Comparison of ENCODE assay signal across 8 cellular contexts in the genomic region with DNA sequence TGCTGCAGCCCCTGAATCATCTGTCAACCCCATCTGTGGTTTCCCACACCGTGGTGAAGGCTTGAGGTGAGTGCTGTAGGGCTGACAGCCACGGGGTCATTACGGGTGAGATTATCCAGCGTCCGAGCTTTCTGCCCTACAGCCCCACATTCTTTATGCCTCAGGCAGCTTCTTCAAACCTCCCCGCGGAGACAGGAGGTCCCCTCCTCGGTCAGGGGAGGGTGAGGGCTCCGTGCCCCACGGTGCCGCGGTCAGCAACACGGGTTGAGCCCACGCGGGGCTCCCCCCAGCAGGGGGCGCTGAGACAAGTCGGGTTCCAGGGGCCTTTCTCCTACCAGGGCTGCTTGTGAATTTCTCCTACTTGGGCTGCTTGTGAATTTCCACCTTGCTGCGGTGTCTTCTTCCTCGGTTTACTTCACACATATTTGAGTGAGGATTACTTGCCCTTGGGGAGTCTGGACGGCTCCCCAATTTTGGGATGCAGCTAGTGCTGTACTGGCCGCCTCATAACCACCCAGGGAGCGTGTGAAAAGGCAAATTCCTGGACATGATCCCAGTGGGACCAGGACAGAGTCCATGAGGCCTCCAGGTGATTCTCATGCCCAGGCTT. TPM values are rescaled to one million over a fixed set of nuclear protein-coding genes. Genes with fewer than 3 reads are reported as not detected.
DNase-seq lines count a peak whose midpoint lies in the region; ATAC-seq, FAIRE-seq and TF ChIP-seq lines count a peak whose summit lies in the region.

No MANE protein-coding gene starts in this region.

- peak; percentile 91 for TF ChIP-seq CTCF in A549 (IDR thresholded peaks at IDR 0.05)
- TF ChIP-seq CTCF in H9 (conservative IDR thresholded peaks at IDR 0.05): peak; percentile 83
- TF ChIP-seq CTCF in mesothelial cell of epicardium (IDR thresholded peaks at IDR 0.05; ENCODE audit: unreplicated experiment): peak; percentile 71

- H2BK5ac ChIP-seq in H9 (ENCODE audit: insufficient read length, low read length): no peak overlapping the region

- H2AK5ac ChIP-seq in H9 (ENCODE audit: insufficient read length, low read length): no peak overlapping the region

- H3T11ph ChIP-seq in H9 (ENCODE audit: low read length): no peak overlapping the region

- ATAC-seq in A549: peak; percentile 80 to 87
- no peak for ATAC-seq in GM18907 (IDR thresholded peaks at IDR 0.05; ENCODE audit: unreplicated experiment)

- CTCF ChIA-PET in A549 (lab: Yijun Ruan, JAX): interaction anchor here (0.6 to 16.5 kb wide), 28 partner anchors 10 to 266 kb away, joined by 3 to 162 read pairs (median 4); partner anchors contain the start of genes ANKRD40CL and WFIKKN2

- H4K5ac ChIP-seq in H9 (ENCODE audit: insufficient read length, low read depth, low read length): no peak overlapping the region

- peaks cover 5% of the 10 kb centered on the region; the same call in 1 of the 2 replicates for H3K27me3 Mint-ChIP-seq in H9 (ENCODE audit: low read depth)
- H3K27me3 Mint-ChIP-seq in mesothelial cell of epicardium (ENCODE audit: low read depth): no peaks in the 10 kb centered on the region

- H3K14ac ChIP-seq in H9 (ENCODE audit: insufficient read depth, low read length): no peak overlapping the region; the same call in 1 of the 2 replicates

- no peaks in the 10 kb centered on the region for H3K79me2 ChIP-seq in H9 (ENCODE audit: insufficient read depth, low read length)

- H2BK15ac ChIP-seq in H9 (ENCODE audit: low read depth, low read length): no peak overlapping the region

- 22% methylated on average over 22 of the region's 22 CpGs for WGBS in A549 (ENCODE audit: missing lambda C conversion rate)
- WGBS in H9 (ENCODE audit: extremely low coverage, insufficient read length, low lambda C conversion rate): no CpG with 5 or more reads among the region's 22 CpGs

- no peak for TF ChIP-seq EP300 in A549 (IDR thresholded peaks at IDR 0.05)

- peak; percentile 49 to 52 for TF ChIP-seq RAD21 in A549 (conservative IDR thresholded peaks at IDR 0.05 in 1 of 2, IDR thresholded peaks at IDR 0.05 in 1 of 2)

- H3K4me3 Mint-ChIP-seq in H9: no peak overlapping the region
- H3K4me3 Mint-ChIP-seq in mesothelial cell of epicardium: no peak overlapping the region

- POLR2A ChIA-PET in A549 (lab: Yijun Ruan, JAX): interaction anchor here (1.0 kb wide), 1 partner anchor 49 kb away, joined by 3 read pairs; the partner anchor contains the start of gene TOB1

- no peaks in the 10 kb centered on the region for H3K27me3 ChIP-seq in H9 (ENCODE audit: insufficient read depth, low read length)

- no peak overlapping the region for H2BK120ac ChIP-seq in H9 (ENCODE audit: low read depth, low read length, poor library complexity, severe bottlenecking)

- no peak overlapping the region for H3K4me3 ChIP-seq in A549

- H3K27ac ChIP-seq in A549 (peak overlapping the region in 1 of 2 experiments; percentile 7; a peak in 1 of 6 replicates), H9 (ENCODE audit: insufficient read length, low read depth, low read length) (no peak overlapping the region)

- H3K9me3 Mint-ChIP-seq in H9 (no peaks in the 10 kb centered on the region), mesothelial cell of epicardium (peaks cover 8% of the 10 kb centered on the region)

- H3K4me1 Mint-ChIP-seq in H9 (peaks cover 8% of the 10 kb centered on the region in 2 experiments), mesothelial cell of epicardium (peaks cover 7% of the 10 kb centered on the region)

- no peak overlapping the region for H4K8ac ChIP-seq in H9 (replicated peaks; ENCODE audit: insufficient read length, low read depth, low read length)

- H3K79me1 ChIP-seq in H9 (ENCODE audit: insufficient read depth, low read depth, low read length, poor library complexity, severe bottlenecking): no peaks in the 10 kb centered on the region

- H3K4ac ChIP-seq in H9 (ENCODE audit: low read depth, low read length): no peak overlapping the region

- no peak for TF ChIP-seq POLR2A in A549 (IDR thresholded peaks at IDR 0.05; ENCODE audit: low read length)

- H3K4me2 ChIP-seq in A549 (peak overlapping the region; percentile 65), H9 (ENCODE audit: insufficient read depth, insufficient read length, low read length) (peak overlapping the region; percentile 14)

- H2AFZ ChIP-seq in H9 (ENCODE audit: low read length): no peak overlapping the region

- H2BK20ac ChIP-seq in H9 (ENCODE audit: low read depth, low read length, poor library complexity, severe bottlenecking): no peak overlapping the region

- no peaks in the 10 kb centered on the region for H3K23me2 ChIP-seq in H9 (ENCODE audit: insufficient read length, low read depth, low read length, poor library complexity, severe bottlenecking)

- H3K36me3 Mint-ChIP-seq in H9 (ENCODE audit: insufficient read depth in 1 of 3, low read depth in 3 of 3) (no peaks in the 10 kb centered on the region), mesothelial cell of epicardium (no peaks in the 10 kb centered on the region)

- H4K20me1 ChIP-seq in H9 (ENCODE audit: control insufficient read depth, insufficient read depth, insufficient read length): no peaks in the 10 kb centered on the region

- H3K23ac ChIP-seq in H9 (ENCODE audit: insufficient read length, low read depth, low read length): no peak overlapping the region

- H2BK12ac ChIP-seq in H9 (ENCODE audit: insufficient read length, low read depth, low read length): no peak overlapping the region

- no peak overlapping the region for H3K18ac ChIP-seq in H9 (ENCODE audit: insufficient read length, low read depth, low read length)

- H4K91ac ChIP-seq in H9 (ENCODE audit: insufficient read length, low read depth, low read length): no peak overlapping the region

- H3K9me3 ChIP-seq in A549 (peaks cover 1% of the 10 kb centered on the region; the same call in 1 of the 3 replicates), H9 (ENCODE audit: control insufficient read depth, low read depth, low read length) (no peaks in the 10 kb centered on the region)

- DNase-seq in A549 (ENCODE audit: low read depth in 1 of 2, low spot score in 1 of 2) (peak; percentile 43 to 75), H9 (peak; percentile 71), mesothelial cell of epicardium (ENCODE audit: low spot score in 2 of 2, unreplicated experiment in 2 of 2) (peak in 1 of 2 experiments; percentile 62), Ammon's horn (ENCODE audit: low spot score) (no peak)
- peak; percentile 24 for DNase-seq in activated CD4-positive, CD25-positive, alpha-beta regulatory T cell treated with anti-CD3 and anti-CD28 coated beads, Interleukin-2, amount 50 U/mL, for 16 hours (ENCODE audit: low read depth, low spot score)
- peak; percentile 17 for DNase-seq in central memory CD4-positive, alpha-beta T cell
- DNase-seq in stimulated activated CD8-positive, alpha-beta memory T cell treated with anti-CD3 and anti-CD28 coated beads, Interleukin-7, amount 100 ng/mL, for 1 hour (ENCODE audit: low read depth in 2 of 2): peak; percentile 21 to 30

- H3K56ac ChIP-seq in H9 (ENCODE audit: insufficient read length, low read depth, low read length): no peak overlapping the region

- no peak for FAIRE-seq in A549 (lab: Jason Lieb, UNC)

- H3K4me1 ChIP-seq in A549 (peaks cover 8% of the 10 kb centered on the region), H9 (ENCODE audit: insufficient read depth, low read length) (no peaks in the 10 kb centered on the region)

- H3K27ac Mint-ChIP-seq in H9: no peak overlapping the region
- no peak overlapping the region for H3K27ac Mint-ChIP-seq in mesothelial cell of epicardium

- H3K9ac ChIP-seq in H9 (ENCODE audit: extremely low read depth, insufficient read length, low read length): no peak overlapping the region

TF ChIP-seq in A549, 52 proteins besides CTCF, POLR2A, EP300 and RAD21:
- TF ChIP-seq SMC3 (IDR thresholded peaks at IDR 0.05): peak; percentile 72
- TF ChIP-seq TP53 (CRISPR knock-in tag; IDR thresholded peaks at IDR 0.05): 0 out of 2 replicates have a peak, but pooled peaks have one; percentile 16
- TF ChIP-seq, protein P1, sequence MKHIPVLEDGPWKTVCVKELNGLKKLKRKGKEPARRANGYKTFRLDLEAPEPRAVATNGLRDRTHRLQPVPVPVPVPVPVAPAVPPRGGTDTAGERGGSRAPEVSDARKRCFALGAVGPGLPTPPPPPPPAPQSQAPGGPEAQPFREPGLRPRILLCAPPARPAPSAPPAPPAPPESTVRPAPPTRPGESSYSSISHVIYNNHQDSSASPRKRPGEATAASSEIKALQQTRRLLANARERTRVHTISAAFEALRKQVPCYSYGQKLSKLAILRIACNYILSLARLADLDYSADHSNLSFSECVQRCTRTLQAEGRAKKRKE (CRISPR knock-in tag; IDR thresholded peaks at IDR 0.05; ENCODE audit: low read depth): no peak
- TF ChIP-seq RFX5 (IDR thresholded peaks at IDR 0.05): no peak
- TF ChIP-seq CBX8 (IDR thresholded peaks at IDR 0.05): no peak

RNA-seq across cellular contexts. Expression of gene WFIKKN2, which starts 18.1 kb away (rescaled TPM):
- polyA plus RNA-seq in A549 (2011; rRNA removed) (not detected in 2 replicates), A549 (2017; fragmentation: RNase III; extraction: RNeasy Plus Mini Kit Qiagen cat#74134 plus additional on column Dnase treatment) (not detected in 3 replicates)
- polyA plus RNA-seq in A549 (2012; cell fraction: cytosol; rRNA removed): 0.01 TPM in 1 of 2 replicates, not detected in the other
- 0.07 TPM in 1 of 2 replicates, not detected in the other for polyA plus RNA-seq in A549 (2012; cell fraction: nucleus; rRNA removed)
- polyA minus RNA-seq in A549 (2011; rRNA and poly(A)+ RNA removed): not detected in 2 replicates
- total RNA-seq in H9 (2021) (1.0 and 1.1 TPM in 2 replicates), mesothelial cell of epicardium (0.42 to 0.68 TPM (median 0.60 TPM) in 3 replicates)

RNA-seq across cellular contexts. Expression of gene TOB1, which starts 48.9 kb away (rescaled TPM):
- polyA plus RNA-seq in A549 (2011; rRNA removed): 101 and 133 TPM in 2 replicates
- 39.6 and 55.5 TPM in 2 replicates for polyA plus RNA-seq in A549 (2012; cell fraction: cytosol; rRNA removed)
- 57.4 and 64.7 TPM in 2 replicates for polyA plus RNA-seq in A549 (2012; cell fraction: nucleus; rRNA removed)
- polyA plus RNA-seq in A549 (2017; fragmentation: RNase III; extraction: RNeasy Plus Mini Kit Qiagen cat#74134 plus additional on column Dnase treatment): 77.9 to 111 TPM (median 103 TPM) in 3 replicates
- polyA minus RNA-seq in A549 (2011; rRNA and poly(A)+ RNA removed): 172 and 195 TPM in 2 replicates
- total RNA-seq in H9 (2021): 31.2 and 31.6 TPM in 2 replicates
- 29.4 to 34.7 TPM (median 32.0 TPM) in 3 replicates for total RNA-seq in mesothelial cell of epicardium

RNA-seq across cellular contexts. Expression of gene ANKRD40CL, which starts 49.9 kb away (rescaled TPM):
- polyA plus RNA-seq in A549 (2011; rRNA removed) (0.18 and 0.22 TPM in 2 replicates), A549 (2017; fragmentation: RNase III; extraction: RNeasy Plus Mini Kit Qiagen cat#74134 plus additional on column Dnase treatment) (0.13 TPM in 1 of 3 replicates, not detected in the others)
- polyA plus RNA-seq in A549 (2012; cell fraction: cytosol; rRNA removed): not detected in 2 replicates
- not detected in 2 replicates for polyA plus RNA-seq in A549 (2012; cell fraction: nucleus; rRNA removed)
- polyA minus RNA-seq in A549 (2011; rRNA and poly(A)+ RNA removed): 0.25 and 0.39 TPM in 2 replicates
- total RNA-seq in H9 (2021) (not detected in 2 replicates), mesothelial cell of epicardium (not detected in 3 replicates)
